1 cellular context compared by ENCODE assay signal in genomic region chr22:19455033-19455432, GRCh38.
TF ChIP-seq lines count a peak whose summit lies in the region.

No MANE protein-coding gene starts in this region.

TF ChIP-seq in endothelial cell of umbilical vein, 7 proteins besides CTCF, POLR2A, EP300 and RAD21:
- no peak for TF ChIP-seq GATA2 (IDR thresholded peaks at IDR 0.05; ENCODE audit: insufficient read depth, insufficient read length, low read depth, low read length)
- no peak for TF ChIP-seq MAX (IDR thresholded peaks at IDR 0.05; ENCODE audit: insufficient read depth, insufficient read length)
- TF ChIP-seq EZH2 (IDR thresholded peaks at IDR 0.05; ENCODE audit: borderline replicate concordance, low read depth, low read length, severe bottlenecking), result no peak
- TF ChIP-seq MYC (IDR thresholded peaks at IDR 0.05; ENCODE audit: low read depth, low read length), result no peak
- no peak for TF ChIP-seq FOS (IDR thresholded peaks at IDR 0.05; ENCODE audit: borderline replicate concordance, insufficient read depth, low read length)
- TF ChIP-seq JUN (IDR thresholded peaks at IDR 0.05; ENCODE audit: borderline replicate concordance, insufficient read depth, insufficient read length, low read depth), result no peak
- no peak for TF ChIP-seq POLR2AphosphoS5 (IDR thresholded peaks at IDR 0.05; ENCODE audit: insufficient read depth, low read depth, low read length)
